ENCODE assay signal across 21 cellular contexts in the genomic region with DNA sequence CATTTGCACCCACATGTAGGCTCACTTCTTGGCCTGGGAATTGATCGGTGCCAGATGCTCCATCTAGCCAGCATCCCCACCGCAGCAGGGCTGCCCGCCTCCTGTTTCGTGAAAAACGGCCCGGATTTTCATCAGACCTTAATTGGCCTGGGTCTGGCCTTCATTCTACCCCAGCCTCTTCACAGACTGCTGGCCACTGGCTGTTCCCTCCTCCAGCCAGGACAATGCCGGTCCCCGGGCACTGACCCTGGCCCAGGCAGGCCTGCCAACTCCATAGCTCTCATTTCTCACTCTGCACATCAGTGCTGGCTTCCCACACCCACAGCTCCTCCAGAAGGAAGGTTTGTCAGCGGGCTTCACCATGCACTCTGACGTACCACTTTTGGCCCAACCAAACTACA. TPM values are rescaled to one million over a fixed set of nuclear protein-coding genes. Genes with fewer than 3 reads are reported as not detected.
DNase-seq lines count a peak whose midpoint lies in the region; ATAC-seq, FAIRE-seq and TF ChIP-seq lines count a peak whose summit lies in the region.
"Had no signal": no experiment of that assay in that cellular context is flagged by ENCODE, and none has a peak within 500 bp of the region (broad histone marks: within the 10 kb centered on the region; RNA-seq: fewer than 3 reads in every experiment).

No MANE protein-coding gene starts in this region.

- H3K4ac ChIP-seq in H1 (replicated peaks; ENCODE audit: insufficient read length, low read depth, low read length), result no peak overlapping the region

- TF ChIP-seq CTCF in AG04450 (IDR thresholded peaks at IDR 0.05; ENCODE audit: low read depth, low read length) (no peak), H1 (IDR thresholded peaks at IDR 0.05; ENCODE audit: control extremely low read depth in 1 of 3, insufficient read depth in 1 of 3, low read depth in 1 of 3, low read length in 3 of 3) (no peak), sigmoid colon (IDR thresholded peaks at IDR 0.05) (no peak), Peyer's patch (IDR thresholded peaks at IDR 0.05) (no peak), ovary (IDR thresholded peaks at IDR 0.05) (no peak), foreskin keratinocyte (conservative IDR thresholded peaks at IDR 0.05) (no peak)

- peak overlapping the region; percentile 39 for H3K27ac ChIP-seq in AG04450 (ENCODE audit: low read depth, low read length)
- H3K27ac ChIP-seq in H1 (ENCODE audit: low read depth, low read length), result no peak overlapping the region
- peak overlapping the region in 3 of 4 donors; percentile 46 to 80 (median 73) for H3K27ac ChIP-seq in sigmoid colon
- H3K27ac ChIP-seq in Peyer's patch, result peak overlapping the region in 1 of 4 donors; percentile 46
- H3K27ac ChIP-seq in ovary, result no peak overlapping the region
- H3K27ac ChIP-seq in foreskin keratinocyte, result no peak overlapping the region
- H3K27ac ChIP-seq: HL-60 had no signal

- H3K36me3 ChIP-seq in H1 (ENCODE audit: control insufficient read depth in 2 of 4, insufficient read depth in 4 of 4, low read length in 3 of 4) (no peaks in the 10 kb centered on the region), sigmoid colon (peaks cover 0 to 8% (median 2%) of the 10 kb centered on the region in 4 donors), Peyer's patch (no peaks in the 10 kb centered on the region), ovary (no peaks in the 10 kb centered on the region)
- H3K36me3 ChIP-seq: ascending aorta, HAP-1 had no signal

- no peak overlapping the region for H3K14ac ChIP-seq in H1 (ENCODE audit: insufficient read length)

- no peak for FAIRE-seq in H1 (lab: Jason Lieb, UNC)
- FAIRE-seq: G401.6 had no signal

- H4K91ac ChIP-seq in H1 (replicated peaks; ENCODE audit: insufficient read length, low read length), result no peak overlapping the region

- no peak overlapping the region for H2BK20ac ChIP-seq in H1 (ENCODE audit: low read length)

- H2BK15ac ChIP-seq in H1 (ENCODE audit: low read length), result no peak overlapping the region; the same call in 1 of the 2 replicates

- intact Hi-C loops in sigmoid colon (cut with DNase I) (no loop called here), ovary (cut with DNase I) (no loop called here)

- H3K79me1 ChIP-seq in H1 (ENCODE audit: low read depth, low read length), result no peaks in the 10 kb centered on the region

- H3K9me3 ChIP-seq in AG04450 (ENCODE audit: control insufficient read depth, insufficient read depth, low read length), result no peaks in the 10 kb centered on the region
- H3K9me3 ChIP-seq in H1 (ENCODE audit: insufficient read depth in 2 of 2, low read depth in 1 of 2, low read length in 1 of 2), result no peaks in the 10 kb centered on the region
- no peaks in the 10 kb centered on the region for H3K9me3 ChIP-seq in sigmoid colon
- no peaks in the 10 kb centered on the region for H3K9me3 ChIP-seq in Peyer's patch
- H3K9me3 ChIP-seq in ovary, result no peaks in the 10 kb centered on the region
- H3K9me3 ChIP-seq: ascending aorta, HAP-1 had no signal

- 0 out of 2 replicates have a peak overlapping the region, but pooled peaks have one; percentile 55 for H2BK12ac ChIP-seq in H1 (ENCODE audit: low read depth, low read length)

- WGBS in H1 (ENCODE audit: extremely low coverage in 1 of 2, insufficient coverage in 1 of 2, insufficient read length in 1 of 2, insufficient replicate concordance in 2 of 2, low coverage in 1 of 2, low lambda C conversion rate in 2 of 2, missing lambda C conversion rate in 1 of 2), 2 experiments, result 95% methylated on average over 10 of the region's 10 CpGs; no CpG with 5 or more reads in 1 of the 2 experiments
- WGBS in sigmoid colon, 2 donors, result 91 to 96% methylated on average over 10 of the region's 10 CpGs
- WGBS in ovary, 3 donors, result 89 to 92% (median 91%) methylated on average over 10 of the region's 10 CpGs

- H3K27me3 ChIP-seq in AG04450 (ENCODE audit: control insufficient read depth, insufficient read depth, low read length) (no peaks in the 10 kb centered on the region), H1 (replicated peaks in 1 of 4; ENCODE audit: control insufficient read depth in 3 of 4, extremely low read depth in 1 of 4, insufficient read depth in 3 of 4, low read length in 3 of 4) (no peaks in the 10 kb centered on the region), sigmoid colon (no peaks in the 10 kb centered on the region), Peyer's patch (no peaks in the 10 kb centered on the region), ovary (no peaks in the 10 kb centered on the region), foreskin keratinocyte (no peaks in the 10 kb centered on the region)
- H3K27me3 ChIP-seq: ascending aorta had no signal

- H3K4me3 ChIP-seq in AG04450 (ENCODE audit: low read depth, low read length) (no peak overlapping the region), H1 (ENCODE audit: extremely low read depth in 1 of 4, insufficient read depth in 2 of 4, low read depth in 3 of 4, low read length in 4 of 4) (no peak overlapping the region), sigmoid colon (no peak overlapping the region), Peyer's patch (no peak overlapping the region), ovary (no peak overlapping the region)
- H3K4me3 ChIP-seq: ascending aorta, HAP-1 had no signal

- H4K8ac ChIP-seq in H1 (ENCODE audit: extremely low read depth, insufficient read depth, low read length), result no peak overlapping the region; the same call in 1 of the 2 replicates

- H3K18ac ChIP-seq in H1 (ENCODE audit: extremely low read depth, low read length), result no peak overlapping the region

- no peak overlapping the region for H3K23ac ChIP-seq in H1 (ENCODE audit: insufficient read length)

- CTCF ChIA-PET in AG04450 (lab: Charles Lee) (no interaction called here), H1 (lab: Charles Lee; ENCODE audit: partially characterized antibody) (interaction anchor here (1.0 to 2.2 kb wide), 6 partner anchors 10 to 300 kb away, joined by 3 to 10 read pairs (median 5); no protein-coding TSS in a partner anchor)

- no peak overlapping the region for H2BK120ac ChIP-seq in H1 (replicated peaks; ENCODE audit: low read depth, low read length)

- no peak for DNase-seq in AG04450 (ENCODE audit: low read depth, low spot score)
- DNase-seq in H1 (ENCODE audit: low read depth in 1 of 2, low spot score in 2 of 2), result no peak
- peak in 31 of 51 donors; percentile 23 to 79 (median 59) for DNase-seq in hypothalamus (lab: John Stamatoyannopoulos, UW)
- DNase-seq in sigmoid colon, result peak; percentile 64
- DNase-seq in foreskin melanocyte, result no peak
- no peak for DNase-seq in Peyer's patch
- DNase-seq in ovary, result no peak
- no peak for DNase-seq in foreskin keratinocyte
- DNase-seq: activated CD4-positive, alpha-beta memory T cell treated with anti-CD3 and anti-CD28 coated beads, Interleukin-2, amount 10 ng/mL, durations not matched to agents 7 days and 5 days; activated naive CD4-positive, alpha-beta T cell treated with anti-CD3 and anti-CD28 coated beads for 36 hours; activated T-cell treated with anti-CD3 and anti-CD28 coated beads, Interleukin-2, amount 50 U/mL, for 1 hour; NCI-H187; NCI-H2227 treated with DMSO at 0.1 percent for 48 hours; NCI-H774; PC-3; stimulated activated naive B cell treated with anti-CD40 and anti-IgM and Interleukin-4, amounts not matched to agents 10 μg/mL and 1 μg/mL and 100 μg/mL, for 72 hours; T-helper 17 cell had no signal

- no peaks in the 10 kb centered on the region for H3K79me2 ChIP-seq in H1 (ENCODE audit: control insufficient read depth in 1 of 2, insufficient read depth in 2 of 2, low read length in 2 of 2)

- no peak overlapping the region for H2AK5ac ChIP-seq in H1 (ENCODE audit: low read depth, low read length)

- H4K20me1 ChIP-seq in H1 (replicated peaks in 1 of 2; ENCODE audit: control insufficient read depth in 1 of 2, insufficient read depth in 2 of 2, low read length in 2 of 2), result no peaks in the 10 kb centered on the region

- H3K4me2 ChIP-seq in H1 (ENCODE audit: insufficient read depth in 1 of 2, low read depth in 2 of 2, low read length in 2 of 2), result no peak overlapping the region

- POLR2A ChIA-PET in AG04450 (lab: Yijun Ruan, JAX), result no interaction called here
- POLR2A ChIA-PET in H1 (lab: Charles Lee; ENCODE audit: partially characterized antibody), result interaction anchor here (1.3 kb wide), 1 partner anchor 13 kb away, joined by 3 read pairs; no protein-coding TSS in a partner anchor

- H3K4me1 ChIP-seq in H1 (replicated peaks in 1 of 4; ENCODE audit: control insufficient read depth in 3 of 4, insufficient read depth in 4 of 4, low read length in 3 of 4) (peaks cover 5 to 14% (median 8%) of the 10 kb centered on the region in 4 experiments), sigmoid colon (peaks cover 0 to 73% (median 70%) of the 10 kb centered on the region in 4 donors), Peyer's patch (peaks cover 0 to 30% (median 0%) of the 10 kb centered on the region in 4 donors), ovary (ENCODE audit: insufficient read depth) (peaks cover 4% of the 10 kb centered on the region), foreskin keratinocyte (peaks cover 16% of the 10 kb centered on the region)
- H3K4me1 ChIP-seq: HAP-1 had no signal

- H2AFZ ChIP-seq in H1 (ENCODE audit: low read length), result no peak overlapping the region

- TF ChIP-seq POLR2A in H1 (IDR thresholded peaks at IDR 0.05; ENCODE audit: control extremely low read depth in 1 of 2, low read depth in 2 of 2, low read length in 2 of 2) (no peak), sigmoid colon (IDR thresholded peaks at IDR 0.05) (no peak), Peyer's patch (IDR thresholded peaks at IDR 0.05) (no peak), ovary (IDR thresholded peaks at IDR 0.05) (no peak)

- no peak overlapping the region; a peak in 1 of 7 replicates for H3K9ac ChIP-seq in H1 (replicated peaks in 1 of 4; ENCODE audit: extremely low read depth in 1 of 4, low read depth in 3 of 4, low read length in 3 of 4)

- TF ChIP-seq EP300 in H1 (IDR thresholded peaks at IDR 0.05; ENCODE audit: borderline replicate concordance in 1 of 2, low read depth in 2 of 2, low read length in 2 of 2) (no peak), sigmoid colon (IDR thresholded peaks at IDR 0.05) (no peak), ovary (IDR thresholded peaks at IDR 0.05) (no peak)

- ATAC-seq in foreskin keratinocyte, result no peak
- ATAC-seq: PC-3; stimulated activated naive B cell treated with anti-CD40 and anti-IgM and Interleukin-4, amounts not matched to agents 10 μg/mL and 1 μg/mL and 100 μg/mL, for 72 hours; T-helper 17 cell had no signal

- peak overlapping the region; percentile 27; the same call in 1 of the 2 replicates for H2BK5ac ChIP-seq in H1 (ENCODE audit: low read depth, low read length)

- no peak overlapping the region for H4K5ac ChIP-seq in H1 (ENCODE audit: insufficient read length, low read depth, low read length)

- 0 out of 2 replicates have a peak, but pooled peaks cover 2% of the 10 kb centered on the region for H3K23me2 ChIP-seq in H1 (ENCODE audit: low read depth, low read length)

- H3K56ac ChIP-seq in H1 (replicated peaks; ENCODE audit: insufficient read length, low read depth, low read length), result no peak overlapping the region

- TF ChIP-seq RAD21 in H1 (IDR thresholded peaks at IDR 0.05 in 1 of 2, conservative IDR thresholded peaks at IDR 0.05 in 1 of 2; ENCODE audit: low read depth in 2 of 2, low read length in 2 of 2), result no peak

RNA-seq across cellular contexts. Expression of a gene that starts 27.9 kb away (rescaled TPM):
- 484 and 486 TPM in 2 replicates for polyA plus RNA-seq in AG04450 (2011; rRNA removed)
- 343 TPM in 2 replicates for polyA minus RNA-seq in AG04450 (2011; rRNA and poly(A)+ RNA removed)
- 4.7 and 4.8 TPM in 2 replicates for total RNA-seq in H1 (2021; fragmentation: NEBNext Ultra II Directional; extraction: Animal tissue kit (Norgen Biotek cat#: 25700))
- polyA plus RNA-seq in H1 (2011; rRNA removed), result 1.1 and 1.3 TPM in 2 replicates
- 1.1 TPM for polyA plus RNA-seq in H1 (2011; cell fraction: cytosol; rRNA removed)
- polyA plus RNA-seq in H1 (2011; cell fraction: nucleus; rRNA removed), result 0.94 TPM
- 1.5 to 1.9 TPM (median 1.6 TPM) in 4 replicates for polyA plus RNA-seq in H1 (2012, experiment 1 of 2)
- polyA plus RNA-seq in H1 (2012, experiment 2 of 2), result 1.4 TPM
- polyA plus RNA-seq in H1 (2013, experiment 1 of 2), result 4.1 TPM
- 5.0 TPM for polyA plus RNA-seq in H1 (2013, experiment 2 of 2)
- 2.1 and 2.2 TPM in 2 replicates for polyA minus RNA-seq in H1 (2011; rRNA and poly(A)+ RNA removed)
- 1.3 TPM for polyA minus RNA-seq in H1 (2011; cell fraction: cytosol; rRNA and poly(A)+ RNA removed)
- 1.4 TPM for polyA minus RNA-seq in H1 (2011; cell fraction: nucleus; rRNA and poly(A)+ RNA removed)
- 100 to 1,000 TPM; 120 to 295 (median 205) TPM for total RNA-seq in sigmoid colon
- polyA plus RNA-seq in sigmoid colon, result 10 to 100 TPM in 2 of 3 donors, 1 to 10 TPM in 1; 4.6 to 40.0 (median 10.2) TPM
- total RNA-seq in Peyer's patch, result 10 to 100 TPM; 40.1 to 93.3 (median 67.5) TPM
- 100 to 1,000 TPM in 4 of 7 donors, 10 to 100 TPM in 3; 48.5 to 212 (median 121) TPM for total RNA-seq in ovary
- polyA plus RNA-seq in ovary, result 100 to 1,000 TPM; 119 to 565 TPM
- 29.7 and 35.1 TPM in 2 replicates for total RNA-seq in foreskin keratinocyte
- 18.7 and 19.7 TPM in 2 replicates for polyA plus RNA-seq in foreskin keratinocyte
- total RNA-seq: activated CD4-positive, alpha-beta memory T cell treated with anti-CD3 and anti-CD28 coated beads, Interleukin-2, amount 10 ng/mL, durations not matched to agents 7 days and 5 days; activated naive CD4-positive, alpha-beta T cell treated with anti-CD3 and anti-CD28 coated beads for 36 hours; PC-3 had no signal

Comparison
In these comparisons a context has a peak if more than half of its experiments do, and no peak if none do; other contexts are left out.
1. DNase-seq: peak in hypothalamus (31 of 51) and sigmoid colon (single experiment); none in AG04450 (single experiment), H1 (0 of 2), foreskin melanocyte (single experiment), Peyer's patch (0 of 3), ovary (0 of 5) and foreskin keratinocyte (0 of 2).
2. H3K27ac ChIP-seq: peak in AG04450 (single experiment) and sigmoid colon (3 of 4); none in H1 (single experiment), ovary (0 of 2) and foreskin keratinocyte (single experiment).